ENCODE assay signal across 15 cellular contexts in the genomic region with DNA sequence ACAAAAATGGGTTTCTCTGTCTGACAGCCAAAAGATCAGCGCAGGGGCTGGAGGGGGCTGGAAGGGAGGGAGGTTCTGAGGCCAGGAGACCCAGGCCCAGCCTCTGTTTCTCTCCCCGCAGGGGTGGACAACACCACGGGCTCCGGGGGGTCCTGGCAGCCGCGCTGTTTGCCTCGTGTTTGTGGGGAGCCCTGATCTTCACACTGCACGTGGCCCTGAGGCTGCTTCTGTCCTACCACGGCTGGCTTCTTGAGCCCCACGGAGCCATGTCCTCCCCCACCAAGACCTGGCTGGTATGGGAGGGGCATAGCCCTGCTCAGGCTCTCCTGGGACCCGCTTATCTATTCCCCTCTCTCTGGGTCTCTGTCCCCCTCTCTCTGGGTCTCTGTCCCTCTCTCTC.
"Had no signal": no experiment of that assay in that cellular context is flagged by ENCODE, and none has a peak within 500 bp of the region (broad histone marks: within the 10 kb centered on the region; RNA-seq: fewer than 3 reads in every experiment).

No MANE protein-coding gene starts in this region.

- H3K27ac ChIP-seq: esophagus muscularis mucosa, neural progenitor cell, pancreas, tibial artery, uterus, WERI-Rb-1 had no signal

- H3K9me3 ChIP-seq: esophagus muscularis mucosa, pancreas, tibial artery, uterus had no signal

- H2AFZ ChIP-seq: neural progenitor cell had no signal

- H3K4me2 ChIP-seq: neural progenitor cell had no signal

- H3K27ac Mint-ChIP-seq: activated CD4-positive, alpha-beta T cell treated with anti-CD3 and anti-CD28 coated beads, Interleukin-2, amount 10 ng/mL, durations not matched to agents 7 days and 5 days; activated naive CD4-positive, alpha-beta T cell treated with anti-CD3 and anti-CD28 coated beads, Interleukin-2, amount 10 ng/mL, durations not matched to agents 7 days and 5 days; neural progenitor cell; T-helper 1 cell treated with Interleukin-12 subunit alpha and Interleukin-12 subunit beta and Interleukin-4 antibody, amounts not matched to agents 30 μg/mL and 1 μg/mL, for 36 hours had no signal

- FAIRE-seq: kidney, pancreas had no signal

- DNase-seq: activated CD4-positive, alpha-beta T cell treated with anti-CD3 and anti-CD28 coated beads, Interleukin-2, amount 10 ng/mL, durations not matched to agents 7 days and 5 days; activated naive CD4-positive, alpha-beta T cell treated with anti-CD3 and anti-CD28 coated beads, Interleukin-2, amount 10 ng/mL, durations not matched to agents 7 days and 5 days; activated T-cell treated with anti-CD3 and anti-CD28 coated beads, Interleukin-2, amount 50 U/mL, for 1 hour; cortex of kidney; effector CD4-positive, alpha-beta T cell; kidney; pancreas; stimulated activated CD4-positive, alpha-beta T cell treated with anti-CD3 and anti-CD28 coated beads, Interleukin-12 subunit alpha, Interleukin-12 subunit beta, amount 100 ng/mL, for 4 hours; stimulated activated CD4-positive, alpha-beta T cell treated with anti-CD3 and anti-CD28 coated beads, Interleukin-2, amount 100 ng/mL, for 24 hours; tibial artery; uterus; WERI-Rb-1 had no signal

- H3K9me3 Mint-ChIP-seq: activated CD4-positive, alpha-beta T cell treated with anti-CD3 and anti-CD28 coated beads, Interleukin-2, amount 10 ng/mL, durations not matched to agents 7 days and 5 days; activated naive CD4-positive, alpha-beta T cell treated with anti-CD3 and anti-CD28 coated beads, Interleukin-2, amount 10 ng/mL, durations not matched to agents 7 days and 5 days; neural progenitor cell; T-helper 1 cell treated with Interleukin-12 subunit alpha and Interleukin-12 subunit beta and Interleukin-4 antibody, amounts not matched to agents 30 μg/mL and 1 μg/mL, for 36 hours had no signal

- H3K4me1 ChIP-seq: esophagus muscularis mucosa, neural progenitor cell, pancreas, tibial artery, uterus had no signal

- ATAC-seq: pancreas had no signal

- H3K27me3 ChIP-seq: neural progenitor cell, pancreas, uterus had no signal

- H3K36me3 Mint-ChIP-seq: activated naive CD4-positive, alpha-beta T cell treated with anti-CD3 and anti-CD28 coated beads, Interleukin-2, amount 10 ng/mL, durations not matched to agents 7 days and 5 days had no signal

- H3K36me3 ChIP-seq: esophagus muscularis mucosa, neural progenitor cell, pancreas, tibial artery, uterus had no signal

- H3K9ac ChIP-seq: neural progenitor cell had no signal

- H3K4me1 Mint-ChIP-seq: activated CD4-positive, alpha-beta T cell treated with anti-CD3 and anti-CD28 coated beads, Interleukin-2, amount 10 ng/mL, durations not matched to agents 7 days and 5 days; activated naive CD4-positive, alpha-beta T cell treated with anti-CD3 and anti-CD28 coated beads, Interleukin-2, amount 10 ng/mL, durations not matched to agents 7 days and 5 days; neural progenitor cell had no signal

- H3K4me3 Mint-ChIP-seq: activated CD4-positive, alpha-beta T cell treated with anti-CD3 and anti-CD28 coated beads, Interleukin-2, amount 10 ng/mL, durations not matched to agents 7 days and 5 days; activated naive CD4-positive, alpha-beta T cell treated with anti-CD3 and anti-CD28 coated beads, Interleukin-2, amount 10 ng/mL, durations not matched to agents 7 days and 5 days; neural progenitor cell; T-helper 1 cell treated with Interleukin-12 subunit alpha and Interleukin-12 subunit beta and Interleukin-4 antibody, amounts not matched to agents 30 μg/mL and 1 μg/mL, for 36 hours had no signal

- H3K4me3 ChIP-seq: esophagus muscularis mucosa, neural progenitor cell, pancreas, tibial artery, uterus had no signal
